In the genomic region with DNA sequence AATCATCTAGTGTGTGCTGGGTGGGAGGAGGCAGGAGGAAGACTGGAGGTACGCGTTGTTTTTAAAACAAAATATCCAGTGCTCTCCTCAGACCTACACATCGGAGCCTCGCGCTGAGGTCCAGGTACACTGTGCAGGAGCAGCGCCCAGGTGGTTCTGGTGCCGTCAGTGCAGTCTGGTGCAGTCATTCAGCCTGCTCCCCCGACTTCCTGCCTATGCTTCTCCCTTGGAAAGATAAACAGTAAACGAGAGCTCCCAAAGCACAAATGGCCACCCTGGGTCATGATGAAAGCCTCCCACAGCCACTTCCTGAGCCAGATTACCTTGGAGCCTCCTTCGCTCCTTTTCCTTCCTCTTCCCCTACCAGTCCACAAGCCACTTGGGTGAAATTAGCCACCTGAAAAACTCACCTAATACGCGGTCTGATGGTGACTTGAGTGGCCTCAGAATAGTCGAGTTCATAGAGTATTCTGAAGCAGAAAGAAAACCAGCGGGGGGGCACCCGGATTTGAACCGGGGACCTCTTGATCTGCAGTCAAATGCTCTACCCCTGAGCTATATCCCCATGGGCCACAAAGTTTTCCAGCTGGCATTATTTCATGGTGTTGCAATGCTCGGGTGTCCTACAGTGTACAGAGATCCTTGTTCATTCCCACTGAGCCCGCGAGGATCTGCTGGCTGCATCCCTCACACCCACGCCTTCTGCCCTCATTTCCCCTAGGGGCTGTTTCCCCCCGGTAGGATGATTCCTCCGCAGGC, we compare ENCODE assay signal across 8 cellular contexts.
A peak's percentile ranks its signal among the peaks of the same experiment; 100 is the strongest.
DNase-seq lines count a peak whose midpoint lies in the region; TF ChIP-seq lines count a peak whose summit lies in the region.

No MANE protein-coding gene starts in this region.

- intact Hi-C loops in activated CD4-positive, alpha-beta T cell treated with anti-CD3 and anti-CD28 coated beads, Interleukin-2, amount 10 ng/mL, durations not matched to agents 24 days and 14 days (cut with micrococcal nuclease) = no loop called here

- peaks cover 27% of the 10 kb centered on the region for H3K4me1 Mint-ChIP-seq in nephron
- no peaks in the 10 kb centered on the region for H3K4me1 Mint-ChIP-seq in activated CD4-positive, alpha-beta T cell treated with anti-CD3 and anti-CD28 coated beads, Interleukin-2, amount 10 ng/mL, durations not matched to agents 24 days and 14 days

- H3K27ac Mint-ChIP-seq in nephron = no peak overlapping the region
- H3K27ac Mint-ChIP-seq in activated CD4-positive, alpha-beta T cell treated with anti-CD3 and anti-CD28 coated beads, Interleukin-2, amount 10 ng/mL, durations not matched to agents 24 days and 14 days = no peak overlapping the region

- peak overlapping the region; percentile 19 to 47 (median 42) for H3K4me3 Mint-ChIP-seq in nephron
- no peak overlapping the region for H3K4me3 Mint-ChIP-seq in activated CD4-positive, alpha-beta T cell treated with anti-CD3 and anti-CD28 coated beads, Interleukin-2, amount 10 ng/mL, durations not matched to agents 24 days and 14 days

- no peak for TF ChIP-seq CTCF in nephron (IDR thresholded peaks at IDR 0.05; ENCODE audit: unreplicated experiment in 3 of 3)
- TF ChIP-seq CTCF in GM20000 (IDR thresholded peaks at IDR 0.05; ENCODE audit: extremely low read depth, missing control alignments) = no peak

- H3K27me3 Mint-ChIP-seq in nephron (ENCODE audit: low read depth) = peaks cover 62% of the 10 kb centered on the region
- peaks cover 50% of the 10 kb centered on the region for H3K27me3 Mint-ChIP-seq in activated CD4-positive, alpha-beta T cell treated with anti-CD3 and anti-CD28 coated beads, Interleukin-2, amount 10 ng/mL, durations not matched to agents 24 days and 14 days

- H3K9me3 Mint-ChIP-seq in nephron = peaks cover 7% of the 10 kb centered on the region
- no peaks in the 10 kb centered on the region for H3K9me3 Mint-ChIP-seq in activated CD4-positive, alpha-beta T cell treated with anti-CD3 and anti-CD28 coated beads, Interleukin-2, amount 10 ng/mL, durations not matched to agents 24 days and 14 days

- peak; percentile 56 for DNase-seq in GM04504 (ENCODE audit: low read depth)
- peak; percentile 81 for DNase-seq in NCI-H1694 (lab: John Stamatoyannopoulos, UW)
- peak; percentile 49 for DNase-seq in dedifferentiated amniotic fluid mesenchymal stem cell (ENCODE audit: extremely low spot score)
- no peak for DNase-seq in AML-193 (lab: John Stamatoyannopoulos, UW)
- DNase-seq in cerebellar nuclear complex (lab: John Stamatoyannopoulos, UW) = no peak
- no peak for DNase-seq in GM20000 (ENCODE audit: low spot score)
- DNase-seq in activated CD4-positive, alpha-beta T cell treated with anti-CD3 and anti-CD28 coated beads, Interleukin-2, amount 10 ng/mL, durations not matched to agents 24 days and 14 days = no peak

- no peaks in the 10 kb centered on the region for H3K36me3 Mint-ChIP-seq in nephron (ENCODE audit: low read depth)
- peaks cover 3% of the 10 kb centered on the region for H3K36me3 Mint-ChIP-seq in activated CD4-positive, alpha-beta T cell treated with anti-CD3 and anti-CD28 coated beads, Interleukin-2, amount 10 ng/mL, durations not matched to agents 24 days and 14 days (ENCODE audit: low read depth)

Comparison
In these comparisons a context has a peak if more than half of its experiments do, and no peak if none do; other contexts are left out.
1. DNase-seq: peak in GM04504 (single experiment), NCI-H1694 (single experiment) and dedifferentiated amniotic fluid mesenchymal stem cell (single experiment); none in AML-193 (0 of 2), cerebellar nuclear complex (0 of 2), GM20000 (single experiment) and activated CD4-positive, alpha-beta T cell treated with anti-CD3 and anti-CD28 coated beads, Interleukin-2, amount 10 ng/mL, durations not matched to agents 24 days and 14 days (single experiment).